In genomic region chr9:38478211-38478610, GRCh38 we compare ENCODE assay signal across 9 cellular contexts. TPM values are rescaled to one million over a fixed set of nuclear protein-coding genes. Genes with fewer than 3 reads are reported as not detected.
"Had no signal": no experiment of that assay in that cellular context is flagged by ENCODE, and none has a peak within 500 bp of the region (broad histone marks: within the 10 kb centered on the region; RNA-seq: fewer than 3 reads in every experiment).

No MANE protein-coding gene starts in this region.

- FAIRE-seq: G401.6, GM12878, GM12891, GM12892, GM18507, GM19239 had no signal

- DNase-seq: GDM1, GF-D8 had no signal

- ATAC-seq: GM12878 had no signal

- H3K4me3 ChIP-seq: GM12878 had no signal

RNA-seq across cellular contexts. Expression of gene IGFBPL1, which starts 54.0 kb away (rescaled TPM):
- total RNA-seq: G401, GM12878 had no signal
